ENCODE assay signal across 7 cellular contexts in genomic region chr4:149031399-149031798, GRCh38.
DNase-seq lines count a peak whose midpoint lies in the region; ATAC-seq and TF ChIP-seq lines count a peak whose summit lies in the region.

No MANE protein-coding gene starts in this region.

- peak; percentile 24 for DNase-seq in HT1080 (ENCODE audit: low read depth)
- peak; percentile 7 to 55 for DNase-seq in cardiac fibroblast (ENCODE audit: low read depth in 2 of 2)
- DNase-seq in osteoblast (ENCODE audit: insufficient read length, low spot score, missing footprints): no peak
- DNase-seq in T1000 (lab: John Stamatoyannopoulos, UW): no peak
- no peak for DNase-seq in DMS79 treated with DMSO at 0.1 percent for 48 hours (lab: John Stamatoyannopoulos, UW)
- no peak for DNase-seq in aorta

- intact Hi-C loops in aorta (cut with DNase I): no loop called here

- H3K4me1 ChIP-seq in osteoblast (ENCODE audit: insufficient read depth, low read length) (no peaks in the 10 kb centered on the region), aorta (ENCODE audit: control insufficient read depth in 1 of 2, insufficient read depth in 2 of 2, low read length in 2 of 2) (no peaks in the 10 kb centered on the region)

- H3K79me2 ChIP-seq in osteoblast (ENCODE audit: insufficient read depth, low read length): no peaks in the 10 kb centered on the region

- H2AFZ ChIP-seq in osteoblast (ENCODE audit: low read length): no peak overlapping the region

- H3K27ac ChIP-seq in osteoblast (ENCODE audit: low read depth, low read length): no peak overlapping the region
- H3K27ac ChIP-seq in aorta (ENCODE audit: low read depth in 1 of 2, low read length in 2 of 2): no peak overlapping the region

- H3K36me3 ChIP-seq in osteoblast (ENCODE audit: insufficient read depth, low read length) (no peaks in the 10 kb centered on the region), aorta (ENCODE audit: control insufficient read depth in 1 of 2, insufficient read depth in 2 of 2, low read length in 1 of 2) (no peaks in the 10 kb centered on the region)

- ATAC-seq in GM18868 (IDR thresholded peaks at IDR 0.05; ENCODE audit: unreplicated experiment): peak; percentile 56
- ATAC-seq in aorta (ENCODE audit: low FRiP score): no peak

- H3K4me3 ChIP-seq in cardiac fibroblast (replicated peaks in 1 of 2; ENCODE audit: low read depth in 2 of 2, low read length in 2 of 2) (no peak overlapping the region), osteoblast (ENCODE audit: insufficient read depth, low read length) (no peak overlapping the region), aorta (ENCODE audit: low read length in 2 of 2) (no peak overlapping the region)

- TF ChIP-seq CTCF in cardiac fibroblast (IDR thresholded peaks at IDR 0.05; ENCODE audit: low read depth, low read length): peak; percentile 54
- TF ChIP-seq CTCF in osteoblast (IDR thresholded peaks at IDR 0.05; ENCODE audit: extremely low read depth, low read depth, low read length): peak; percentile 41

- no peak overlapping the region for H3K4me2 ChIP-seq in osteoblast (ENCODE audit: insufficient read depth, low read length)

- no peaks in the 10 kb centered on the region for H4K20me1 ChIP-seq in osteoblast (ENCODE audit: insufficient read depth, low read length)

- no peaks in the 10 kb centered on the region for H3K9me3 ChIP-seq in osteoblast (ENCODE audit: low read depth, low read length)
- no peaks in the 10 kb centered on the region for H3K9me3 ChIP-seq in aorta (ENCODE audit: control insufficient read depth, low read length)

- H3K27me3 ChIP-seq in osteoblast (ENCODE audit: insufficient read depth, low read length) (no peaks in the 10 kb centered on the region), aorta (ENCODE audit: control insufficient read depth in 1 of 2, insufficient read depth in 2 of 2, low read length in 1 of 2) (no peaks in the 10 kb centered on the region)

Comparison
In these comparisons a context has a peak if more than half of its experiments do, and no peak if none do; other contexts are left out.
1. DNase-seq: peak in HT1080 (single experiment) and cardiac fibroblast (2 of 2); none in osteoblast (single experiment), T1000 (single experiment), DMS79 treated with DMSO at 0.1 percent for 48 hours (single experiment) and aorta (0 of 2).